Comparison of ENCODE assay signal across 11 cellular contexts in the genomic region with DNA sequence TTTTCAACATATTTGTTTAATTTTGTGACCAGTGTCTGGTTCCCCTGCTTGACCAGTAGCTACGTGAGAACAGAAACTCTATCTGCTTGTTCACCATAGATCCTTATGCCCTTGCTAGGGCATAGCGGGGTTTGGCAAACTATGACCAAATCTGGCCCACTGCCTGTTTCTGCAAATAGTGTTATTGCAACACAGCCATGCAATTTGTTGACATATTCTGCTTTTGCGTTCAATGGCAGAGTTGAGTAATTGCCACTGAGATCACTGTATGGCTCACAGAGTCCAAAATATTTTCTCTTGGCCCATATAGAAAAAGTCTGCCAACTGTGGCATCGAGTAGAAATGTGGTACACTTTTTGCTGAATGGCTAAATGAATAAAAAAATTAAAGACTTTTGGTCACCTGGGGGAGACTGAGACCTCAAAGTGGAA. TPM values are rescaled to one million over a fixed set of nuclear protein-coding genes. Genes with fewer than 3 reads are reported as not detected.
DNase-seq lines count a peak whose midpoint lies in the region; ATAC-seq, FAIRE-seq and TF ChIP-seq lines count a peak whose summit lies in the region.
"Not testable (repeated sequence)": the region's sequence is repeated elsewhere in the genome, so short reads cannot be mapped to it uniquely, and the experiment has no call there.
"Had no signal": no experiment of that assay in that cellular context is flagged by ENCODE, and none has a peak within 500 bp of the region (broad histone marks: within the 10 kb centered on the region; RNA-seq: fewer than 3 reads in every experiment).

No MANE protein-coding gene starts in this region.

- ATAC-seq in left lung (peak; percentile 82), upper lobe of right lung (peak; percentile 81)

- H3K36me3 ChIP-seq in MG63; left lung; parathyroid adenoma (ENCODE audit: control insufficient read depth, insufficient read depth, low read length); upper lobe of right lung: not testable (repeated sequence)

- H3K27ac ChIP-seq in left lung (peak overlapping the region; percentile 37 to 62), parathyroid adenoma (peak overlapping the region; percentile 80), upper lobe of right lung (peak overlapping the region; percentile 65)

- FAIRE-seq in RCC 7860 (lab: Jason Lieb, UNC), result not testable (repeated sequence)

- TF ChIP-seq CTCF in choroid plexus epithelial cell (conservative IDR thresholded peaks at IDR 0.05; ENCODE audit: low read depth, low read length); foreskin fibroblast (IDR thresholded peaks at IDR 0.05; ENCODE audit: low read depth, low read length); left lung (IDR thresholded peaks at IDR 0.05); parathyroid adenoma (IDR thresholded peaks at IDR 0.05); upper lobe of right lung (IDR thresholded peaks at IDR 0.05): not testable (repeated sequence)

- not testable (repeated sequence) for H3K79me2 ChIP-seq in parathyroid adenoma

- peak; percentile 25 for DNase-seq in EH (ENCODE audit: low read depth)
- peak; percentile 53 for DNase-seq in MG63
- DNase-seq in RCC 7860 (ENCODE audit: low spot score), result peak; percentile 3
- DNase-seq in choroid plexus epithelial cell (ENCODE audit: low read depth), result peak; percentile 50
- peak; percentile 34 to 58 for DNase-seq in foreskin fibroblast
- not testable (repeated sequence) for DNase-seq in left lung, upper lobe of right lung

- not testable (repeated sequence) for H2AFZ ChIP-seq in parathyroid adenoma

- H3K4me2 ChIP-seq in parathyroid adenoma (ENCODE audit: low read length), result not testable (repeated sequence)

- H3K9ac ChIP-seq in parathyroid adenoma, result not testable (repeated sequence)

- not testable (repeated sequence) for H3K27me3 ChIP-seq in MG63; left lung; parathyroid adenoma (ENCODE audit: control insufficient read depth, insufficient read depth, low read length); upper lobe of right lung

- H3K4me3 ChIP-seq in MG63; choroid plexus epithelial cell (ENCODE audit: low read depth, low read length); foreskin fibroblast (ENCODE audit: low read depth in 1 of 2, low read length in 2 of 2); left lung; parathyroid adenoma (ENCODE audit: low read depth, low read length); upper lobe of right lung: not testable (repeated sequence)

- peaks cover 0 to 21% of the 10 kb centered on the region in 2 donors for H3K4me1 ChIP-seq in left lung
- not testable (repeated sequence) for H3K4me1 ChIP-seq in parathyroid adenoma, upper lobe of right lung

- intact Hi-C loops in left lung (cut with DNase I); upper lobe of right lung (cut with DNase I): not testable (repeated sequence)

- H3K9me3 ChIP-seq in MG63; left lung; parathyroid adenoma (ENCODE audit: control insufficient read depth, low read length); upper lobe of right lung: not testable (repeated sequence)

RNA-seq across cellular contexts. Expression of gene ABCC6, which starts 9.4 kb away (rescaled TPM):
- total RNA-seq in MG63 (2014; rRNA removed; shearing (Covaris generic); ENCODE audit: low replicate concordance), result not detected in 2 replicates
- total RNA-seq in left lung (10 to 100 TPM; 15.2 to 44.0 TPM), upper lobe of right lung (42.5 TPM)
- total RNA-seq: activated CD4-positive, alpha-beta T cell treated with anti-CD3 and anti-CD28 coated beads, Interleukin-2, amount 10 ng/mL, durations not matched to agents 7 days and 5 days; CD4-positive, alpha-beta memory T cell; T-helper 2 cell treated with Interferon-gamma antibody and Interleukin-4, amounts not matched to agents 100 ng/mL and 5 ng/mL, for 36 hours had no signal

RNA-seq across cellular contexts. Expression of gene NOMO3, which starts 18.4 kb away (rescaled TPM):
- 70.9 and 90.3 TPM in 2 replicates for total RNA-seq in MG63 (2014; rRNA removed; shearing (Covaris generic); ENCODE audit: low replicate concordance)
- 10 to 100 TPM; 43.5 to 58.0 TPM for total RNA-seq in left lung
- 47.3 TPM for total RNA-seq in upper lobe of right lung

Comparison
In these comparisons a context has a peak if more than half of its experiments do, and no peak if none do; other contexts are left out.
1. RNA of gene ABCC6, which starts 9.4 kb away (total RNA-seq): 15.2 to 44.0 TPM in left lung and 42.5 TPM in upper lobe of right lung (single experiment); not detected in MG63; every median in the first group is over 10 times any median in the second.
2. Peak in every context shown above with its lines, with median percentiles within 50 percentile points of each other: H3K27ac ChIP-seq.